13 cellular contexts compared by ENCODE assay signal in genomic region chr17:1039119-1039507, GRCh38. TPM values are rescaled to one million over a fixed set of nuclear protein-coding genes. Genes with fewer than 3 reads are reported as not detected.
DNase-seq lines count a peak whose midpoint lies in the region; ATAC-seq, FAIRE-seq and TF ChIP-seq lines count a peak whose summit lies in the region.
"Had no signal": no experiment of that assay in that cellular context is flagged by ENCODE, and none has a peak within 500 bp of the region (broad histone marks: within the 10 kb centered on the region; RNA-seq: fewer than 3 reads in every experiment).

No MANE protein-coding gene starts in this region.

- no peak for FAIRE-seq in keratinocyte (lab: Jason Lieb, UNC)
- FAIRE-seq in small intestine (lab: Jason Lieb, UNC), result no peak

- DNase-seq in right atrium auricular region (ENCODE audit: low spot score) (no peak), cardiac septum (ENCODE audit: low spot score) (no peak), keratinocyte (ENCODE audit: low read depth, low spot score) (no peak), retina (peak; percentile 67), uterus (no peak), small intestine (no peak)
- no peak for DNase-seq in CD8-positive, alpha-beta memory T cell
- DNase-seq: activated CD4-positive, alpha-beta T cell treated with anti-CD3 and anti-CD28 coated beads, Interleukin-2, amount 10 ng/mL, durations not matched to agents 24 days and 14 days; activated T-cell treated with anti-CD3 and anti-CD28 coated beads, Interleukin-2, amount 50 U/mL, for 1 hour; COR-L47; GDM1; T-helper 9 cell had no signal

- POLR2A ChIA-PET in CD8-positive, alpha-beta memory T cell (lab: Charles Lee), result no interaction called here

- intact Hi-C loops in cardiac septum (cut with DNase I), result no loop called here
- intact Hi-C loops in uterus (cut with DNase I; ENCODE audit: low total_unique reads), result no loop called here

- 74 to 91% (median 89%) methylated on average over 16 of the region's 16 CpGs for WGBS in small intestine, 3 donors

- H3K9me3 ChIP-seq in right atrium auricular region (no peaks in the 10 kb centered on the region), keratinocyte (ENCODE audit: control insufficient read depth, low read depth, low read length) (peaks cover 2% of the 10 kb centered on the region), uterus (no peaks in the 10 kb centered on the region), small intestine (ENCODE audit: control insufficient read depth, low read depth) (no peaks in the 10 kb centered on the region)
- H3K9me3 ChIP-seq in CD8-positive, alpha-beta memory T cell (ENCODE audit: low read length), result no peaks in the 10 kb centered on the region

- H3K27me3 ChIP-seq in right atrium auricular region (no peaks in the 10 kb centered on the region), keratinocyte (ENCODE audit: control insufficient read depth, extremely low read depth, insufficient read depth, low read length) (no peaks in the 10 kb centered on the region), uterus (no peaks in the 10 kb centered on the region), small intestine (ENCODE audit: control insufficient read depth in 2 of 2, insufficient read depth in 2 of 2, low read length in 2 of 2) (no peaks in the 10 kb centered on the region)
- H3K27me3 ChIP-seq in CD8-positive, alpha-beta memory T cell (ENCODE audit: insufficient read depth, low read length, poor library complexity, severe bottlenecking), result no peaks in the 10 kb centered on the region

- H4K20me1 ChIP-seq in keratinocyte (ENCODE audit: control insufficient read depth, extremely low read depth, insufficient read depth, low read length), result no peaks in the 10 kb centered on the region

- no peak overlapping the region for H3K4me2 ChIP-seq in keratinocyte (ENCODE audit: control insufficient read depth, extremely low read depth, insufficient read depth, low read depth, low read length)

- ATAC-seq in GM21423 (IDR thresholded peaks at IDR 0.05; ENCODE audit: unreplicated experiment), result no peak

- CTCF ChIA-PET in CD8-positive, alpha-beta memory T cell (lab: Charles Lee), result no interaction called here

- H3K27ac ChIP-seq in right atrium auricular region (peak overlapping the region; percentile 71 to 76), keratinocyte (ENCODE audit: control insufficient read depth, insufficient read depth, low read length) (no peak overlapping the region), uterus (peak overlapping the region; percentile 56 to 60), small intestine (ENCODE audit: low read depth in 1 of 2, low read length in 1 of 2) (peak overlapping the region in 1 of 2 donors; percentile 28)
- no peak overlapping the region for H3K27ac ChIP-seq in CD8-positive, alpha-beta memory T cell (ENCODE audit: low read depth, low read length)

- no peak overlapping the region for H3K4me3 Mint-ChIP-seq in CD8-positive, alpha-beta memory T cell
- H3K4me3 Mint-ChIP-seq: activated CD4-positive, alpha-beta T cell treated with anti-CD3 and anti-CD28 coated beads, Interleukin-2, amount 10 ng/mL, durations not matched to agents 24 days and 14 days had no signal

- no peak for TF ChIP-seq CTCF in right atrium auricular region (IDR thresholded peaks at IDR 0.05)
- no peak for TF ChIP-seq CTCF in keratinocyte (optimal IDR thresholded peaks at IDR 0.05 in 1 of 3, IDR thresholded peaks at IDR 0.05 in 1 of 3, conservative IDR thresholded peaks at IDR 0.05 in 1 of 3; ENCODE audit: extremely low read depth in 1 of 3, insufficient read depth in 2 of 3, low read length in 3 of 3)
- no peak for TF ChIP-seq CTCF in uterus (IDR thresholded peaks at IDR 0.05)

- H3K36me3 ChIP-seq in right atrium auricular region (peaks cover 5% of the 10 kb centered on the region), keratinocyte (ENCODE audit: control insufficient read depth in 2 of 2, extremely low read depth in 1 of 2, insufficient read depth in 2 of 2, low read length in 2 of 2) (peaks cover 1 to 9% of the 10 kb centered on the region in 2 experiments), uterus (no peaks in the 10 kb centered on the region), small intestine (ENCODE audit: control insufficient read depth in 2 of 2, insufficient read depth in 2 of 2, low read length in 2 of 2) (peaks cover 4 to 5% of the 10 kb centered on the region in 2 donors)
- peaks cover 4% of the 10 kb centered on the region for H3K36me3 ChIP-seq in CD8-positive, alpha-beta memory T cell (ENCODE audit: insufficient read depth, low read length)

- dilution Hi-C loops in keratinocyte (cut with MboI; ENCODE audit: extremely low pct_ligation_motif_present, low sequenced_read_pairs), result no loop called here

- H3K4me3 ChIP-seq in right atrium auricular region (no peak overlapping the region), keratinocyte (ENCODE audit: control insufficient read depth in 2 of 3, extremely low read depth in 1 of 3, insufficient read depth in 2 of 3, low read depth in 1 of 3, low read length in 3 of 3) (no peak overlapping the region), uterus (no peak overlapping the region), small intestine (ENCODE audit: low read depth in 1 of 2, low read length in 2 of 2) (no peak overlapping the region)
- H3K4me3 ChIP-seq in CD8-positive, alpha-beta memory T cell (ENCODE audit: low read length), result no peak overlapping the region

- peaks cover 0 to 33% (median 8%) of the 10 kb centered on the region in 3 donors for H3K36me3 Mint-ChIP-seq in CD8-positive, alpha-beta memory T cell

- no peaks in the 10 kb centered on the region for H3K27me3 Mint-ChIP-seq in CD8-positive, alpha-beta memory T cell
- H3K27me3 Mint-ChIP-seq: activated CD4-positive, alpha-beta T cell treated with anti-CD3 and anti-CD28 coated beads, Interleukin-2, amount 10 ng/mL, durations not matched to agents 24 days and 14 days had no signal

- H2AFZ ChIP-seq in keratinocyte (ENCODE audit: control insufficient read depth, low read length), result peak overlapping the region; percentile 30

- no peak for TF ChIP-seq POLR2A in uterus (IDR thresholded peaks at IDR 0.05)

- peaks cover 0 to 5% (median 3%) of the 10 kb centered on the region in 3 donors for H3K4me1 Mint-ChIP-seq in CD8-positive, alpha-beta memory T cell
- H3K4me1 Mint-ChIP-seq: activated CD4-positive, alpha-beta T cell treated with anti-CD3 and anti-CD28 coated beads, Interleukin-2, amount 10 ng/mL, durations not matched to agents 24 days and 14 days had no signal

- no peaks in the 10 kb centered on the region for H3K9me3 Mint-ChIP-seq in CD8-positive, alpha-beta memory T cell
- H3K9me3 Mint-ChIP-seq: activated CD4-positive, alpha-beta T cell treated with anti-CD3 and anti-CD28 coated beads, Interleukin-2, amount 10 ng/mL, durations not matched to agents 24 days and 14 days had no signal

- no peaks in the 10 kb centered on the region for H3K9me1 ChIP-seq in keratinocyte (ENCODE audit: control insufficient read depth, extremely low read depth, insufficient read depth, low read length)

- H3K9ac ChIP-seq in keratinocyte (ENCODE audit: control insufficient read depth, extremely low read depth, insufficient read depth, low read length), result no peak overlapping the region

- no peaks in the 10 kb centered on the region for H3K79me2 ChIP-seq in keratinocyte (ENCODE audit: control insufficient read depth, insufficient read depth, low read length)

- peak overlapping the region in 1 of 8 donors; percentile 38 for H3K27ac Mint-ChIP-seq in CD8-positive, alpha-beta memory T cell
- H3K27ac Mint-ChIP-seq: activated CD4-positive, alpha-beta T cell treated with anti-CD3 and anti-CD28 coated beads, Interleukin-2, amount 10 ng/mL, durations not matched to agents 24 days and 14 days had no signal

- peaks cover 0 to 51% of the 10 kb centered on the region in 2 donors for H3K4me1 ChIP-seq in right atrium auricular region
- H3K4me1 ChIP-seq in keratinocyte (ENCODE audit: control insufficient read depth, extremely low read depth, insufficient read depth, low read length), result no peaks in the 10 kb centered on the region
- no peaks in the 10 kb centered on the region for H3K4me1 ChIP-seq in uterus
- no peaks in the 10 kb centered on the region for H3K4me1 ChIP-seq in CD8-positive, alpha-beta memory T cell (ENCODE audit: insufficient read depth, low read length)
- H3K4me1 ChIP-seq in small intestine (ENCODE audit: control insufficient read depth in 2 of 2, insufficient read depth in 1 of 2, low read depth in 1 of 2, low read length in 1 of 2), result no peaks in the 10 kb centered on the region

RNA-seq across cellular contexts. Expression of gene TIMM22, which starts 42.2 kb away (rescaled TPM):
- total RNA-seq in right atrium auricular region (10 to 100 TPM; 14.8 to 15.4 TPM), cardiac septum (17.8 TPM), uterus (10 to 100 TPM in 2 of 4 donors, 1 to 10 TPM in 2; 5.1 to 17.1 (median 10.8) TPM)
- polyA plus RNA-seq in keratinocyte (11.1 to 24.8 TPM (median 14.4 TPM) in 3 replicates), small intestine (1 to 10 TPM; 6.9 to 8.5 (median 7.6) TPM)
- polyA plus RNA-seq in keratinocyte (2011; ENCODE audit: low read depth), result 2.8 TPM
- polyA plus RNA-seq in keratinocyte (2011; cell fraction: cytosol; rRNA removed), result 18.1 and 19.0 TPM in 2 replicates
- 12.1 and 12.4 TPM in 2 replicates for polyA plus RNA-seq in keratinocyte (2011; cell fraction: nucleus; rRNA removed)
- polyA plus RNA-seq in keratinocyte (2012; ENCODE audit: low replicate concordance), result 11.7 and 20.2 TPM in 2 replicates
- 12.1 to 16.9 TPM (median 15.9 TPM) in 3 replicates for polyA minus RNA-seq in keratinocyte
- 12.3 TPM for polyA minus RNA-seq in keratinocyte (2011; cell fraction: cytosol; rRNA and poly(A)+ RNA removed)
- 5.0 and 8.1 TPM in 2 replicates for polyA minus RNA-seq in keratinocyte (2011; cell fraction: nucleus; rRNA and poly(A)+ RNA removed)
- 10 to 100 TPM; 19.9 to 21.5 TPM for total RNA-seq in CD8-positive, alpha-beta memory T cell
- polyA plus RNA-seq in CD8-positive, alpha-beta memory T cell, result 29.2 TPM

RNA-seq across cellular contexts. Expression of gene NXN, which starts 59.5 kb away (rescaled TPM):
- total RNA-seq in right atrium auricular region (10 to 100 TPM; 15.6 to 17.5 TPM), cardiac septum (14.3 TPM), uterus (10 to 100 TPM in 3 of 4 donors, 1 to 10 TPM in 1; 6.5 to 99.0 (median 49.9) TPM)
- polyA plus RNA-seq in keratinocyte (90.4 to 99.3 TPM (median 94.4 TPM) in 3 replicates), small intestine (10 to 100 TPM in 1 of 3 donors, 1 to 10 TPM in 2; 2.2 to 12.5 (median 6.2) TPM)
- 28.0 TPM for polyA plus RNA-seq in keratinocyte (2011; ENCODE audit: low read depth)
- polyA plus RNA-seq in keratinocyte (2011; cell fraction: cytosol; rRNA removed), result 105 and 138 TPM in 2 replicates
- polyA plus RNA-seq in keratinocyte (2011; cell fraction: nucleus; rRNA removed), result 102 and 138 TPM in 2 replicates
- polyA plus RNA-seq in keratinocyte (2012; ENCODE audit: low replicate concordance), result 68.0 and 95.5 TPM in 2 replicates
- 119 to 243 TPM (median 131 TPM) in 3 replicates for polyA minus RNA-seq in keratinocyte
- 140 TPM for polyA minus RNA-seq in keratinocyte (2011; cell fraction: cytosol; rRNA and poly(A)+ RNA removed)
- polyA minus RNA-seq in keratinocyte (2011; cell fraction: nucleus; rRNA and poly(A)+ RNA removed), result 67.5 and 81.9 TPM in 2 replicates
- under 1 TPM; 0.31 to 0.42 TPM for total RNA-seq in CD8-positive, alpha-beta memory T cell
- polyA plus RNA-seq in CD8-positive, alpha-beta memory T cell, result 0.08 TPM

Comparison
In these comparisons a context has a peak if more than half of its experiments do, and no peak if none do; other contexts are left out.
1. H3K27ac ChIP-seq: peak in right atrium auricular region (2 of 2) and uterus (2 of 2); none in keratinocyte (single experiment) and CD8-positive, alpha-beta memory T cell (single experiment).
2. RNA of gene NXN, which starts 59.5 kb away (total RNA-seq): 6.5 to 99.0 TPM in uterus, 15.6 to 17.5 TPM in right atrium auricular region and 14.3 TPM in cardiac septum (single experiment); 0.31 to 0.42 TPM in CD8-positive, alpha-beta memory T cell; every median in the first group is over 4 times any median in the second.